ENCODE assay signal across 10 cellular contexts in genomic region chr3:43953814-43954241, GRCh38.
DNase-seq lines count a peak whose midpoint lies in the region; ATAC-seq and TF ChIP-seq lines count a peak whose summit lies in the region.
"Had no signal": no experiment of that assay in that cellular context is flagged by ENCODE, and none has a peak within 500 bp of the region (broad histone marks: within the 10 kb centered on the region; RNA-seq: fewer than 3 reads in every experiment).

No MANE protein-coding gene starts in this region.

- TF ChIP-seq CTCF in MCF 10A (IDR thresholded peaks at IDR 0.05; ENCODE audit: unreplicated experiment) (no peak), mammary epithelial cell (conservative IDR thresholded peaks at IDR 0.05 in 1 of 2, IDR thresholded peaks at IDR 0.05 in 1 of 2; ENCODE audit: extremely low read depth in 1 of 2, insufficient read depth in 1 of 2, low read depth in 1 of 2, low read length in 2 of 2) (no peak)

- H3K36me3 ChIP-seq in mammary epithelial cell (ENCODE audit: insufficient read depth, low read length): no peaks in the 10 kb centered on the region

- no peak overlapping the region for H3K27ac Mint-ChIP-seq in MCF 10A (ENCODE audit: low read depth, unreplicated experiment)
- no peak overlapping the region for H3K27ac Mint-ChIP-seq in stimulated activated effector memory CD8-positive, alpha-beta T cell treated with anti-CD3 and anti-CD28 coated beads, Interleukin-12 subunit alpha, Interleukin-12 subunit beta, amount 100 ng/mL, for 72 hours

- H3K9me3 Mint-ChIP-seq in MCF 10A (ENCODE audit: unreplicated experiment): no peaks in the 10 kb centered on the region
- H3K9me3 Mint-ChIP-seq in stimulated activated effector memory CD8-positive, alpha-beta T cell treated with anti-CD3 and anti-CD28 coated beads, Interleukin-12 subunit alpha, Interleukin-12 subunit beta, amount 100 ng/mL, for 72 hours: no peaks in the 10 kb centered on the region

- BruUV-seq in MCF 10A (replicated peaks; lab: Mats Ljungman, UMichigan) (no TSS peak), mammary epithelial cell (replicated peaks; lab: Mats Ljungman, UMichigan) (no TSS peak)

- ATAC-seq in stimulated activated effector memory CD8-positive, alpha-beta T cell treated with anti-CD3 and anti-CD28 coated beads, Interleukin-12 subunit alpha, Interleukin-12 subunit beta, amount 100 ng/mL, for 72 hours: no peak

- H3K27me3 Mint-ChIP-seq in MCF 10A (ENCODE audit: insufficient read depth, unreplicated experiment): peaks cover 25% of the 10 kb centered on the region

- no peak overlapping the region for H3K27ac ChIP-seq in mammary epithelial cell (ENCODE audit: insufficient read depth, low read depth, low read length)
- H3K27ac ChIP-seq: 22Rv1 had no signal

- in situ Hi-C loops in mammary epithelial cell (cut with MboI; ENCODE audit: low sequenced_read_pairs in 2 of 2): no loop called here

- peaks cover 6% of the 10 kb centered on the region for H3K4me1 Mint-ChIP-seq in MCF 10A (ENCODE audit: insufficient read depth, unreplicated experiment)
- no peaks in the 10 kb centered on the region for H3K4me1 Mint-ChIP-seq in stimulated activated effector memory CD8-positive, alpha-beta T cell treated with anti-CD3 and anti-CD28 coated beads, Interleukin-12 subunit alpha, Interleukin-12 subunit beta, amount 100 ng/mL, for 72 hours

- no peak overlapping the region for H3K9ac ChIP-seq in mammary epithelial cell (ENCODE audit: insufficient read depth, low read length)

- peaks cover 3% of the 10 kb centered on the region for H3K4me1 ChIP-seq in mammary epithelial cell (ENCODE audit: insufficient read depth, low read length)

- no peaks in the 10 kb centered on the region for H3K79me2 ChIP-seq in mammary epithelial cell (ENCODE audit: insufficient read depth, low read length)

- intact Hi-C loops in MCF 10A (cut with micrococcal nuclease): no loop called here
- intact Hi-C loops in mammary epithelial cell (cut with micrococcal nuclease): no loop called here

- no peak overlapping the region for H3K4me3 Mint-ChIP-seq in MCF 10A (ENCODE audit: unreplicated experiment)
- H3K4me3 Mint-ChIP-seq in stimulated activated effector memory CD8-positive, alpha-beta T cell treated with anti-CD3 and anti-CD28 coated beads, Interleukin-12 subunit alpha, Interleukin-12 subunit beta, amount 100 ng/mL, for 72 hours: no peak overlapping the region

- no peaks in the 10 kb centered on the region for H3K9me3 ChIP-seq in mammary epithelial cell (replicated peaks; ENCODE audit: insufficient read depth, low read length)

- DNase-seq in MCF 10A (ENCODE audit: unreplicated experiment) (peak; percentile 66), mammary epithelial cell (no peak), RKO (ENCODE audit: low spot score) (peak; percentile 59), foreskin melanocyte (peak; percentile 93), stromal cell of bone marrow (ENCODE audit: low read depth) (peak; percentile 54), OCI-M1 (lab: John Stamatoyannopoulos, UW) (no peak)
- no peak for DNase-seq in stimulated activated effector memory CD8-positive, alpha-beta T cell treated with anti-CD3 and anti-CD28 coated beads, Interleukin-12 subunit alpha, Interleukin-12 subunit beta, amount 100 ng/mL, for 72 hours (ENCODE audit: low spot score in 2 of 2)
- DNase-seq in activated naive CD4-positive, alpha-beta T cell treated with anti-CD3 and anti-CD28 coated beads, Interleukin-2, amount 50 U/mL, for 16 hours: no peak
- DNase-seq: NCI-H2081 treated with DMSO at 0.1 percent for 48 hours had no signal

- dilution Hi-C loops in mammary epithelial cell (cut with HindIII; ENCODE audit: low sequenced_read_pairs): no loop called here

- POLR2A ChIA-PET in MCF 10A (lab: Yijun Ruan, JAX): no interaction called here

- H3K36me3 Mint-ChIP-seq in MCF 10A (ENCODE audit: insufficient read depth, unreplicated experiment): no peaks in the 10 kb centered on the region
- no peaks in the 10 kb centered on the region for H3K36me3 Mint-ChIP-seq in stimulated activated effector memory CD8-positive, alpha-beta T cell treated with anti-CD3 and anti-CD28 coated beads, Interleukin-12 subunit alpha, Interleukin-12 subunit beta, amount 100 ng/mL, for 72 hours

- 93% methylated on average over 4 of the region's 4 CpGs for WGBS in mammary epithelial cell (ENCODE audit: low coverage, missing lambda C conversion rate)

- H3K27me3 ChIP-seq in mammary epithelial cell (ENCODE audit: insufficient read depth, low read length): peaks cover 2% of the 10 kb centered on the region

- H4K20me1 ChIP-seq in mammary epithelial cell (ENCODE audit: insufficient read depth, low read length): no peaks in the 10 kb centered on the region

- H2AFZ ChIP-seq in mammary epithelial cell (ENCODE audit: low read depth, low read length): no peak overlapping the region

- H3K4me3 ChIP-seq in mammary epithelial cell (replicated peaks in 1 of 3; ENCODE audit: insufficient read depth in 1 of 3, low read depth in 2 of 3, low read length in 3 of 3): no peak overlapping the region

- no peak overlapping the region for H3K4me2 ChIP-seq in mammary epithelial cell (ENCODE audit: insufficient read depth, low read depth, low read length)

- CTCF ChIA-PET in MCF 10A (lab: Yijun Ruan, JAX): interaction anchor here (0.5 to 0.8 kb wide), 2 partner anchors 81 to 1836 kb away, joined by 3 read pairs; no protein-coding TSS in a partner anchor
- CTCF ChIA-PET in mammary epithelial cell (lab: Charles Lee; ENCODE audit: low non-redundant PET): no interaction called here

Comparison
In these comparisons a context has a peak if more than half of its experiments do, and no peak if none do; other contexts are left out.
1. DNase-seq: peak in MCF 10A (single experiment), RKO (single experiment), foreskin melanocyte (single experiment) and stromal cell of bone marrow (single experiment); none in mammary epithelial cell (single experiment), stimulated activated effector memory CD8-positive, alpha-beta T cell treated with anti-CD3 and anti-CD28 coated beads, Interleukin-12 subunit alpha, Interleukin-12 subunit beta, amount 100 ng/mL, for 72 hours (0 of 2), OCI-M1 (single experiment) and activated naive CD4-positive, alpha-beta T cell treated with anti-CD3 and anti-CD28 coated beads, Interleukin-2, amount 50 U/mL, for 16 hours (single experiment).